31 cellular contexts compared by ENCODE assay signal in genomic region chr11:130490682-130491449, GRCh38. TPM values are rescaled to one million over a fixed set of nuclear protein-coding genes. Genes with fewer than 3 reads are reported as not detected.
"Had no signal": no experiment of that assay in that cellular context is flagged by ENCODE, and none has a peak within 500 bp of the region (broad histone marks: within the 10 kb centered on the region; RNA-seq: fewer than 3 reads in every experiment).

No MANE protein-coding gene starts in this region.

- H3K9me3 Mint-ChIP-seq: activated B cell treated with CpG ODN at 0.5 μM for 24 hours; activated CD8-positive, alpha-beta T cell treated with anti-CD3 and anti-CD28 coated beads for 36 hours; activated naive CD4-positive, alpha-beta T cell treated with anti-CD3 and anti-CD28 coated beads for 36 hours; activated naive CD4-positive, alpha-beta T cell treated with anti-CD3 and anti-CD28 coated beads, Interleukin-2, amount 50 U/mL, for 72 hours; activated naive CD8-positive, alpha-beta T cell treated with anti-CD3 and anti-CD28 coated beads, Interleukin-2, amount 10 ng/mL, durations not matched to agents 7 days and 5 days; activated T-helper 1 cell treated with anti-CD3 and anti-CD28 coated beads, Interleukin-12 subunit alpha, Interleukin-12 subunit beta, Interleukin-2, Interleukin-4 antibody, amounts not matched to agents 30 ng/mL and 10 ng/mL and 1 ng/mL, durations not matched to agents 14 hours and 24 hours and 36 hours; activated T-helper 2 cell treated with anti-CD3 and anti-CD28 coated beads, Interferon-gamma antibody, Interleukin-2, Interleukin-4, amounts not matched to agents 10 μg/mL and 5 μg/mL and 100 μg/mL, durations not matched to agents 14 hours and 24 hours and 36 hours; effector memory CD8-positive, alpha-beta T cell; T-helper 2 cell treated with Interferon-gamma antibody and Interleukin-4, amounts not matched to agents 5 μg/mL and 100 μg/mL, for 36 hours had no signal

- DNase-seq: activated B cell treated with CpG ODN at 0.5 μM for 24 hours; activated CD4-positive, alpha-beta T cell treated with anti-CD3 and anti-CD28 coated beads for 48 hours; activated CD4-positive, alpha-beta T cell treated with anti-CD3 and anti-CD28 coated beads, Interleukin-2, amount 50 U/mL, for 1 hour; activated CD4-positive, alpha-beta T cell treated with anti-CD3 and anti-CD28 coated beads, Interleukin-2, amount 50 U/mL, for 48 hours; activated CD8-positive, alpha-beta memory T cell treated with anti-CD3 and anti-CD28 coated beads for 24 hours; activated CD8-positive, alpha-beta T cell treated with anti-CD3 and anti-CD28 coated beads for 36 hours; activated effector memory CD4-positive, alpha-beta T cell treated with anti-CD3 and anti-CD28 coated beads, Interleukin-2, amount 50 U/mL, for 16 hours; activated naive CD4-positive, alpha-beta T cell treated with anti-CD3 and anti-CD28 coated beads for 36 hours; activated naive CD8-positive, alpha-beta T cell treated with anti-CD3 and anti-CD28 coated beads, Interleukin-2, amount 10 ng/mL, durations not matched to agents 7 days and 5 days; activated T-cell treated with anti-CD3 and anti-CD28 coated beads, Interleukin-2, amount 50 U/mL, for 48 hours; brain microvascular endothelial cell; caudate nucleus; cortex of kidney; dermis blood vessel endothelial cell; effector CD4-positive, alpha-beta T cell; effector memory CD8-positive, alpha-beta T cell; foreskin fibroblast; glutamatergic neuron; heart left ventricle; T-helper 1 cell; T-helper 17 cell; T1000; WERI-Rb-1 had no signal

- H3K9me3 ChIP-seq: ascending aorta, heart left ventricle had no signal

- ATAC-seq: activated CD4-positive, CD25-positive, alpha-beta regulatory T cell treated with anti-CD3 and anti-CD28 coated beads, Interleukin-2, amount 50 U/mL, for 24 hours; activated CD8-positive, alpha-beta T cell treated with anti-CD3 and anti-CD28 coated beads for 36 hours; activated naive CD4-positive, alpha-beta T cell treated with anti-CD3 and anti-CD28 coated beads, Interleukin-2, amount 50 U/mL, for 72 hours; effector memory CD8-positive, alpha-beta T cell; heart left ventricle; T-helper 17 cell had no signal

- FAIRE-seq: colon had no signal

- H3K4me1 Mint-ChIP-seq: activated B cell treated with CpG ODN at 0.5 μM for 24 hours, T-helper 17 cell had no signal

- H3K36me3 ChIP-seq: ascending aorta, brain microvascular endothelial cell, heart left ventricle, WERI-Rb-1 had no signal

- H3K27me3 ChIP-seq: ascending aorta, brain microvascular endothelial cell, heart left ventricle had no signal

- H3K27me3 Mint-ChIP-seq: activated B cell treated with CpG ODN at 0.5 μM for 24 hours had no signal

- H3K36me3 Mint-ChIP-seq: activated naive CD4-positive, alpha-beta T cell treated with anti-CD3 and anti-CD28 coated beads, Interleukin-2, amount 50 U/mL, for 72 hours; activated naive CD8-positive, alpha-beta T cell treated with anti-CD3 and anti-CD28 coated beads, Interleukin-2, amount 10 ng/mL, durations not matched to agents 7 days and 5 days had no signal

- H3K27ac Mint-ChIP-seq: activated B cell treated with CpG ODN at 0.5 μM for 24 hours; activated CD8-positive, alpha-beta T cell treated with anti-CD3 and anti-CD28 coated beads for 36 hours; activated naive CD4-positive, alpha-beta T cell treated with anti-CD3 and anti-CD28 coated beads for 36 hours; activated naive CD4-positive, alpha-beta T cell treated with anti-CD3 and anti-CD28 coated beads, Interleukin-2, amount 50 U/mL, for 72 hours; activated naive CD8-positive, alpha-beta T cell treated with anti-CD3 and anti-CD28 coated beads, Interleukin-2, amount 10 ng/mL, durations not matched to agents 7 days and 5 days; activated T-helper 1 cell treated with anti-CD3 and anti-CD28 coated beads, Interleukin-12 subunit alpha, Interleukin-12 subunit beta, Interleukin-2, Interleukin-4 antibody, amounts not matched to agents 30 ng/mL and 10 ng/mL and 1 ng/mL, durations not matched to agents 14 hours and 24 hours and 36 hours; activated T-helper 2 cell treated with anti-CD3 and anti-CD28 coated beads, Interferon-gamma antibody, Interleukin-2, Interleukin-4, amounts not matched to agents 10 μg/mL and 5 μg/mL and 100 μg/mL, durations not matched to agents 14 hours and 24 hours and 36 hours; effector memory CD8-positive, alpha-beta T cell; T-helper 17 cell; T-helper 2 cell treated with Interferon-gamma antibody and Interleukin-4, amounts not matched to agents 5 μg/mL and 100 μg/mL, for 36 hours had no signal

- H3K27ac ChIP-seq: ascending aorta, brain microvascular endothelial cell, epithelial cell of prostate, heart left ventricle, WERI-Rb-1 had no signal

- H3K4me3 ChIP-seq: ascending aorta, heart left ventricle had no signal

- H3K4me3 Mint-ChIP-seq: activated B cell treated with CpG ODN at 0.5 μM for 24 hours; activated CD8-positive, alpha-beta T cell treated with anti-CD3 and anti-CD28 coated beads for 36 hours; activated naive CD4-positive, alpha-beta T cell treated with anti-CD3 and anti-CD28 coated beads for 36 hours; activated naive CD8-positive, alpha-beta T cell treated with anti-CD3 and anti-CD28 coated beads, Interleukin-2, amount 10 ng/mL, durations not matched to agents 7 days and 5 days; activated T-helper 1 cell treated with anti-CD3 and anti-CD28 coated beads, Interleukin-12 subunit alpha, Interleukin-12 subunit beta, Interleukin-2, Interleukin-4 antibody, amounts not matched to agents 30 ng/mL and 10 ng/mL and 1 ng/mL, durations not matched to agents 14 hours and 24 hours and 36 hours; effector memory CD8-positive, alpha-beta T cell; T-helper 17 cell; T-helper 2 cell treated with Interferon-gamma antibody and Interleukin-4, amounts not matched to agents 5 μg/mL and 100 μg/mL, for 36 hours had no signal

RNA-seq across cellular contexts. Expression of gene ADAMTS15, which starts 42.4 kb away (rescaled TPM):
- total RNA-seq: activated B cell treated with CpG ODN at 0.5 μM for 24 hours; activated CD8-positive, alpha-beta T cell treated with anti-CD3 and anti-CD28 coated beads for 36 hours; activated naive CD4-positive, alpha-beta T cell treated with anti-CD3 and anti-CD28 coated beads for 36 hours; activated naive CD4-positive, alpha-beta T cell treated with anti-CD3 and anti-CD28 coated beads, Interleukin-2, amount 50 U/mL, for 72 hours; activated T-helper 1 cell treated with anti-CD3 and anti-CD28 coated beads, Interleukin-12 subunit alpha, Interleukin-12 subunit beta, Interleukin-2, Interleukin-4 antibody, amounts not matched to agents 30 ng/mL and 10 ng/mL and 1 ng/mL, durations not matched to agents 14 hours and 24 hours and 36 hours; activated T-helper 2 cell treated with anti-CD3 and anti-CD28 coated beads, Interferon-gamma antibody, Interleukin-2, Interleukin-4, amounts not matched to agents 10 μg/mL and 5 μg/mL and 100 μg/mL, durations not matched to agents 14 hours and 24 hours and 36 hours; T-helper 17 cell had no signal
